23 cellular contexts compared by ENCODE assay signal in the genomic region with DNA sequence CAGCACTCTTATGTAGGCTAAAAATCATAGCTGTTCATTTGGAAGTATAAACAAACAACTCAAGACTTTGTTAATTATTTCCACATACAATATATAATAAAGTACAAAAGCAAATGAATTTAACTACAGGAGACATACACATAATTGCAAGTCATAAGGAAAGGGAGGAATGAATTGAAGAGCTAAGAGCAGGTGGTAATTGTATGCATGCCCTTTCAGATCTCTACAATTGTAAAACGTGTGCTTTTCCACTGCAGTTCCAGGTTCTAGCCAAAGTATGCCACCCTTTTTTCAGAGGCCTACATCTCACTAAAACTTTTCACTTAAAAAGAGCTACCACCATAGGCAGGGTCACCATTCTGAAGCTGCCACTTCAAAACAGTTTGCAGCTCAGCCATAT.
"Had no signal": no experiment of that assay in that cellular context is flagged by ENCODE, and none has a peak within 500 bp of the region (broad histone marks: within the 10 kb centered on the region; RNA-seq: fewer than 3 reads in every experiment).

No MANE protein-coding gene starts in this region.

- H3K9ac ChIP-seq: SK-N-SH had no signal

- DNase-seq: KBM-7; MG63; NCI-H1092; NCI-H1105 treated with DMSO at 0.1 percent for 48 hours; NCI-H1417 treated with DMSO at 0.1 percent for 48 hours; NCI-H146; NCI-H1694 treated with DMSO at 0.1 percent for 48 hours; NCI-H1930; NCI-H2107; NCI-H345; NCI-H446 treated with DMSO at 0.1 percent for 48 hours; NCI-H510A treated with DMSO at 0.1 percent for 48 hours; NCI-H526; NCI-H748 treated with DMSO at 0.1 percent for 48 hours; NK-92 treated with Interleukin-12 subunit alpha and Interleukin-12 subunit beta, amount 100 ng/mL, for 24 hours; PC-3; SHP77; SK-N-SH; SW 1271 had no signal

- ATAC-seq: Panc1, PC-3 had no signal

- H3K27me3 ChIP-seq: MG63 had no signal

- H3K27ac ChIP-seq: HL-60, RWPE1 had no signal

- H3K4me2 ChIP-seq: SK-N-SH had no signal

- H3K4me3 ChIP-seq: MG63 had no signal

- H3K9me3 ChIP-seq: SK-N-SH had no signal

- FAIRE-seq: HTR-8/SVneo had no signal
